ENCODE assay signal across 6 cellular contexts in genomic region chr1:43936470-43937151, GRCh38. TPM values are rescaled to one million over a fixed set of nuclear protein-coding genes. Genes with fewer than 3 reads are reported as not detected.
DNase-seq lines count a peak whose midpoint lies in the region; ATAC-seq, FAIRE-seq and TF ChIP-seq lines count a peak whose summit lies in the region.

No MANE protein-coding gene starts in this region.

- POLR2A ChIA-PET in activated B cell treated with CpG ODN at 0.5 μM for 24 hours (lab: Charles Lee) = interaction anchor here (1.7 kb wide), 1 partner anchor 34 kb away, joined by 3 read pairs; no protein-coding TSS in a partner anchor

- peak overlapping the region; percentile 19 for H3K4me3 ChIP-seq in kidney epithelial cell (ENCODE audit: low read depth, low read length)

- DNase-seq in GM12891 (ENCODE audit: insufficient read length, low spot score) (no peak), activated B cell treated with CpG ODN at 0.5 μM for 24 hours (no peak), kidney epithelial cell (ENCODE audit: low read depth) (no peak), inferior parietal cortex (ENCODE audit: extremely low spot score) (no peak), OCI-M2 (lab: John Stamatoyannopoulos, UW; ENCODE audit: unreplicated experiment) (no peak)

- peaks cover 2% of the 10 kb centered on the region for H3K36me3 Mint-ChIP-seq in activated B cell treated with CpG ODN at 0.5 μM for 24 hours (ENCODE audit: low read depth)

- H3K4me3 Mint-ChIP-seq in activated B cell treated with CpG ODN at 0.5 μM for 24 hours = peak overlapping the region; percentile 65

- ATAC-seq in activated B cell treated with CpG ODN at 0.5 μM for 24 hours (ENCODE audit: low read depth) (peak; percentile 48), HG03378 (IDR thresholded peaks at IDR 0.05; ENCODE audit: unreplicated experiment) (no peak)

- intact Hi-C loops in activated B cell treated with CpG ODN at 0.5 μM for 24 hours (cut with micrococcal nuclease) = no loop called here

- no peaks in the 10 kb centered on the region for H3K9me3 Mint-ChIP-seq in activated B cell treated with CpG ODN at 0.5 μM for 24 hours

- no peaks in the 10 kb centered on the region for H3K27me3 ChIP-seq in kidney epithelial cell (ENCODE audit: control insufficient read depth, insufficient read depth, low read length)

- peaks cover 19% of the 10 kb centered on the region for H3K4me1 Mint-ChIP-seq in activated B cell treated with CpG ODN at 0.5 μM for 24 hours

- peak; percentile 82 for FAIRE-seq in GM12891 (lab: Jason Lieb, UNC)

- TF ChIP-seq CTCF in activated B cell treated with CpG ODN at 0.5 μM for 24 hours (IDR thresholded peaks at IDR 0.05) = no peak
- no peak for TF ChIP-seq CTCF in kidney epithelial cell (IDR thresholded peaks at IDR 0.05; ENCODE audit: insufficient read depth, low read length, poor library complexity, severe bottlenecking)

- no peak overlapping the region for H3K27ac Mint-ChIP-seq in activated B cell treated with CpG ODN at 0.5 μM for 24 hours

- TF ChIP-seq POLR2A in GM12891 (IDR thresholded peaks at IDR 0.05; ENCODE audit: low read depth, low read length) = no peak

- CTCF ChIA-PET in activated B cell treated with CpG ODN at 0.5 μM for 24 hours (lab: Charles Lee) = interaction anchor here (5.7 kb wide), 1 partner anchor 172 kb away, joined by 123 read pairs; no protein-coding TSS in a partner anchor

- peaks cover 22% of the 10 kb centered on the region for H3K27me3 Mint-ChIP-seq in activated B cell treated with CpG ODN at 0.5 μM for 24 hours

- H3K36me3 ChIP-seq in kidney epithelial cell (ENCODE audit: control insufficient read depth, insufficient read depth, low read length) = no peaks in the 10 kb centered on the region

TF ChIP-seq in GM12891, 5 proteins besides CTCF, POLR2A, EP300 and RAD21:
- TF ChIP-seq PAX5 (IDR thresholded peaks at IDR 0.05; ENCODE audit: insufficient read depth, low read length, severe bottlenecking) (no peak), POLR2AphosphoS5 (IDR thresholded peaks at IDR 0.05; ENCODE audit: low read depth, low read length) (no peak), SPI1 (IDR thresholded peaks at IDR 0.05; ENCODE audit: low read depth, low read length) (no peak), TAF1 (IDR thresholded peaks at IDR 0.05; ENCODE audit: low read depth, low read length) (no peak), POU2F2 (IDR thresholded peaks at IDR 0.05; ENCODE audit: low read depth, low read length) (no peak)

RNA-seq across cellular contexts. Expression of gene ARTN, which starts 3.0 kb away (rescaled TPM):
- polyA plus RNA-seq in GM12891 (2012; ENCODE audit: low read depth, missing spikeins) = 2.9 TPM
- 0.20 TPM in 1 of 2 replicates, not detected in the other for total RNA-seq in activated B cell treated with CpG ODN at 0.5 μM for 24 hours
- total RNA-seq in kidney epithelial cell = 3.9 and 4.7 TPM in 2 replicates

RNA-seq across cellular contexts. Expression of gene IPO13, which starts 10.1 kb away (rescaled TPM):
- polyA plus RNA-seq in GM12891 (2012; ENCODE audit: low read depth, missing spikeins) = 9.3 TPM
- total RNA-seq in activated B cell treated with CpG ODN at 0.5 μM for 24 hours (18.0 and 24.8 TPM in 2 replicates), kidney epithelial cell (29.2 and 32.8 TPM in 2 replicates)

RNA-seq across cellular contexts. Expression of gene DPH2, which starts 33.2 kb away (rescaled TPM):
- 25.5 TPM for polyA plus RNA-seq in GM12891 (2012; ENCODE audit: low read depth, missing spikeins)
- total RNA-seq in activated B cell treated with CpG ODN at 0.5 μM for 24 hours (47.3 and 51.6 TPM in 2 replicates), kidney epithelial cell (45.8 and 52.2 TPM in 2 replicates)

RNA-seq across cellular contexts. Expression of gene ATP6V0B, which starts 38.1 kb away (rescaled TPM):
- polyA plus RNA-seq in GM12891 (2012; ENCODE audit: low read depth, missing spikeins) = 66.5 TPM
- 75.5 and 80.9 TPM in 2 replicates for total RNA-seq in activated B cell treated with CpG ODN at 0.5 μM for 24 hours
- 298 and 308 TPM in 2 replicates for total RNA-seq in kidney epithelial cell

RNA-seq across cellular contexts. Expression of gene B4GALT2, which starts 42.4 kb away (rescaled TPM):
- polyA plus RNA-seq in GM12891 (2012; ENCODE audit: low read depth, missing spikeins) = 15.6 TPM
- 8.1 and 8.3 TPM in 2 replicates for total RNA-seq in activated B cell treated with CpG ODN at 0.5 μM for 24 hours
- 62.6 and 86.8 TPM in 2 replicates for total RNA-seq in kidney epithelial cell
